Comparison of ENCODE assay signal across 13 cellular contexts in genomic region chr11:74452366-74452765, GRCh38. TPM values are rescaled to one million over a fixed set of nuclear protein-coding genes. Genes with fewer than 3 reads are reported as not detected.
DNase-seq lines count a peak whose midpoint lies in the region; ATAC-seq and TF ChIP-seq lines count a peak whose summit lies in the region.
"Had no signal": no experiment of that assay in that cellular context is flagged by ENCODE, and none has a peak within 500 bp of the region (broad histone marks: within the 10 kb centered on the region; RNA-seq: fewer than 3 reads in every experiment).

No MANE protein-coding gene starts in this region.

- H3K27me3 ChIP-seq in PC-9 (ENCODE audit: insufficient read depth, low read depth) (no peaks in the 10 kb centered on the region), neutrophil (no peaks in the 10 kb centered on the region), suprapubic skin (peaks cover 2% of the 10 kb centered on the region)

- no peaks in the 10 kb centered on the region for H3K9me2 ChIP-seq in PC-9 (ENCODE audit: insufficient read depth)

- no peak for TF ChIP-seq EP300 in suprapubic skin (IDR thresholded peaks at IDR 0.05)

- H3K27ac ChIP-seq in PC-9, result no peak overlapping the region
- H3K27ac ChIP-seq in neutrophil, result peak overlapping the region; percentile 71
- H3K27ac ChIP-seq in suprapubic skin, result no peak overlapping the region
- H3K27ac ChIP-seq: C4-2B had no signal

- H3K27ac Mint-ChIP-seq in HFFc6, result no peak overlapping the region
- H3K27ac Mint-ChIP-seq: CD4-positive, alpha-beta T cell; GM23338 had no signal

- POLR2A ChIA-PET in PC-9 (lab: Charles Lee; ENCODE audit: unreplicated experiment), result interaction anchor here (0.7 kb wide), 1 partner anchor 17 kb away, joined by 4 read pairs; no protein-coding TSS in a partner anchor

- H3F3A ChIP-seq in PC-9 (ENCODE audit: insufficient read depth, low read depth), result no peaks in the 10 kb centered on the region

- no peaks in the 10 kb centered on the region for H4K20me1 ChIP-seq in PC-9 (ENCODE audit: insufficient read depth)

- no peaks in the 10 kb centered on the region for H3K36me3 Mint-ChIP-seq in HFFc6 (ENCODE audit: low read depth)

- H3K9me3 Mint-ChIP-seq in HFFc6, result no peaks in the 10 kb centered on the region
- H3K9me3 Mint-ChIP-seq: CD4-positive, alpha-beta T cell; GM23338 had no signal

- H3K4me1 ChIP-seq in PC-9 (replicated peaks; ENCODE audit: insufficient read depth) (no peaks in the 10 kb centered on the region), neutrophil (ENCODE audit: control insufficient read depth in 1 of 2, insufficient read depth in 1 of 2, low read depth in 1 of 2, low read length in 1 of 2) (peaks cover 52 to 58% of the 10 kb centered on the region in 2 experiments), suprapubic skin (peaks cover 10% of the 10 kb centered on the region)

- no peak for ATAC-seq in GM19395 (IDR thresholded peaks at IDR 0.05; ENCODE audit: unreplicated experiment)
- ATAC-seq: HepG2 had no signal

- no peaks in the 10 kb centered on the region for H3K9me3 ChIP-seq in PC-9 (ENCODE audit: insufficient read depth, low read depth)
- no peaks in the 10 kb centered on the region for H3K9me3 ChIP-seq in neutrophil
- H3K9me3 ChIP-seq in suprapubic skin, result no peaks in the 10 kb centered on the region
- H3K9me3 ChIP-seq: Caco-2 had no signal

- no peak for TF ChIP-seq CTCF in HFFc6 (IDR thresholded peaks at IDR 0.05)
- TF ChIP-seq CTCF in PC-9 (conservative IDR thresholded peaks at IDR 0.05), result no peak
- no peak for TF ChIP-seq CTCF in neutrophil (IDR thresholded peaks at IDR 0.05)
- no peak for TF ChIP-seq CTCF in suprapubic skin (IDR thresholded peaks at IDR 0.05)

- peaks cover 9% of the 10 kb centered on the region for H3K27me3 Mint-ChIP-seq in HFFc6 (ENCODE audit: insufficient read depth)

- no peak overlapping the region for H3K4me3 ChIP-seq in PC-9
- H3K4me3 ChIP-seq in neutrophil (ENCODE audit: low read depth in 1 of 2, low read length in 1 of 2), result no peak overlapping the region
- no peak overlapping the region for H3K4me3 ChIP-seq in suprapubic skin
- H3K4me3 ChIP-seq: GM23338 had no signal

- DNase-seq in HFFc6 (no peak), PC-9 (no peak), suprapubic skin (ENCODE audit: low spot score in 2 of 2) (no peak), HuH-7 (ENCODE audit: low spot score) (no peak)
- DNase-seq: ACHN; Caco-2; CD4-positive, alpha-beta T cell; HCEC 1CT had no signal

- H3K36me3 ChIP-seq in PC-9 (ENCODE audit: low read depth) (no peaks in the 10 kb centered on the region), neutrophil (peaks cover 53% of the 10 kb centered on the region), suprapubic skin (no peaks in the 10 kb centered on the region)

- intact Hi-C loops in PC-9 (cut with micrococcal nuclease; ENCODE audit: unreplicated experiment), result loop anchor here (2.0 kb wide), 1 partner anchor 286 kb away; no protein-coding TSS in a partner anchor

- no peak overlapping the region for H3K4me2 ChIP-seq in PC-9
- H3K4me2 ChIP-seq: GM23338 had no signal

- peaks cover 8% of the 10 kb centered on the region for H3K4me1 Mint-ChIP-seq in HFFc6 (ENCODE audit: low read depth)

- 0 out of 2 replicates have a peak overlapping the region, but pooled peaks have one; percentile 17 for H2AFZ ChIP-seq in PC-9
- H2AFZ ChIP-seq: GM23338 had no signal

- H3K79me2 ChIP-seq in PC-9 (ENCODE audit: low read depth), result no peaks in the 10 kb centered on the region

- no peak for TF ChIP-seq POLR2A in suprapubic skin (IDR thresholded peaks at IDR 0.05)

- BruUV-seq in PC-9 (replicated peaks; lab: Mats Ljungman, UMichigan), result no TSS peak

- CTCF ChIA-PET in PC-9 (lab: Charles Lee), result interaction anchor here (0.9 to 6.2 kb wide), 6 partner anchors 10 to 287 kb away, joined by 3 to 80 read pairs (median 6); no protein-coding TSS in a partner anchor

- 0 out of 2 replicates have a peak overlapping the region, but pooled peaks have one; percentile 12 for H3K4me3 Mint-ChIP-seq in HFFc6
- H3K4me3 Mint-ChIP-seq: CD4-positive, alpha-beta T cell; GM23338 had no signal

- WGBS in suprapubic skin, result 75% methylated on average over 3 of the region's 3 CpGs

RNA-seq across cellular contexts. Expression of gene KCNE3, which starts 15.0 kb away (rescaled TPM):
- total RNA-seq in HFFc6 (2021; fragmentation: NEBNext Ultra II Directional; extraction: Animal tissue kit (Norgen Biotek cat#: 25700)), result under 1 TPM in 1 of 6 experiments, not detected in 5; 0.09 TPM
- total RNA-seq in PC-9 (2021) (0.28 and 0.52 TPM in 2 replicates), suprapubic skin (1 to 10 TPM in 1 of 4 donors, under 1 TPM in 3; 0.17 to 2.0 (median 0.26) TPM)

RNA-seq across cellular contexts. Expression of gene LIPT2, which starts 41.2 kb away (rescaled TPM):
- total RNA-seq in HFFc6 (2021; fragmentation: NEBNext Ultra II Directional; extraction: Animal tissue kit (Norgen Biotek cat#: 25700)), result 1 to 10 TPM in 4 of 6 experiments, under 1 TPM in 2; 0.63 to 2.0 (median 1.3) TPM
- 5.8 and 6.8 TPM in 2 replicates for total RNA-seq in PC-9 (2021)
- 10 to 100 TPM in 1 of 4 donors, 1 to 10 TPM in 3; 5.1 to 10.6 (median 7.6) TPM for total RNA-seq in suprapubic skin

RNA-seq across cellular contexts. Expression of gene PGM2L1, which starts 54.1 kb away (rescaled TPM):
- total RNA-seq in HFFc6 (2021; fragmentation: NEBNext Ultra II Directional; extraction: Animal tissue kit (Norgen Biotek cat#: 25700)), result 1 to 10 TPM; 1.2 to 3.2 (median 1.6) TPM
- total RNA-seq in PC-9 (2021) (7.3 and 7.8 TPM in 2 replicates), suprapubic skin (1 to 10 TPM in 3 of 4 donors, under 1 TPM in 1; 0.91 to 3.9 (median 2.0) TPM)
